7 cellular contexts compared by ENCODE assay signal in the genomic region with DNA sequence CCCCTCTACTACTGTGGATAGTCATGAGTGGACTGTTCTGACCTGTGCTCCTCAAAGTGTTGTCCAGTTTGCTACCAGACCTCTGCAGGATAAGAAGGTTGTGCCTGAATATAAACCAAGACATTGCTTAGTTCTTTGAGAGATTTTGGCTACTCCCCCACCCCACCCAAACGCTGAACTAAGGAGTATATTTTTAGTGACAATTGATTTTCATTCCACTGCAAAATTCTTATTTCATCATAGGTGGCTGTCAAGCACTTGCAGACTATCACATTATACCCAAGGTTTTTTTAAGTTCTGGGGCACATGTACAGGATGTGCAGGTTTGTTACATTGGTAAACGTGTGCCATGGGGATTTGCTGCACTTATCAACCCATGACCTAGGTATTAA.
"Had no signal": no experiment of that assay in that cellular context is flagged by ENCODE, and none has a peak within 500 bp of the region (broad histone marks: within the 10 kb centered on the region; RNA-seq: fewer than 3 reads in every experiment).

No MANE protein-coding gene starts in this region.

- H3K27ac ChIP-seq: GM23248, HL-60 had no signal

- FAIRE-seq: H1, H54 had no signal

- H2AFZ ChIP-seq: GM23248 had no signal

- H3K9ac ChIP-seq: GM23248 had no signal

- H3K4me3 ChIP-seq: GM23248 had no signal

- DNase-seq: GM23248, H9, HCEC 1CT, KG1 had no signal
